Comparison of ENCODE assay signal across 7 cellular contexts in the genomic region with DNA sequence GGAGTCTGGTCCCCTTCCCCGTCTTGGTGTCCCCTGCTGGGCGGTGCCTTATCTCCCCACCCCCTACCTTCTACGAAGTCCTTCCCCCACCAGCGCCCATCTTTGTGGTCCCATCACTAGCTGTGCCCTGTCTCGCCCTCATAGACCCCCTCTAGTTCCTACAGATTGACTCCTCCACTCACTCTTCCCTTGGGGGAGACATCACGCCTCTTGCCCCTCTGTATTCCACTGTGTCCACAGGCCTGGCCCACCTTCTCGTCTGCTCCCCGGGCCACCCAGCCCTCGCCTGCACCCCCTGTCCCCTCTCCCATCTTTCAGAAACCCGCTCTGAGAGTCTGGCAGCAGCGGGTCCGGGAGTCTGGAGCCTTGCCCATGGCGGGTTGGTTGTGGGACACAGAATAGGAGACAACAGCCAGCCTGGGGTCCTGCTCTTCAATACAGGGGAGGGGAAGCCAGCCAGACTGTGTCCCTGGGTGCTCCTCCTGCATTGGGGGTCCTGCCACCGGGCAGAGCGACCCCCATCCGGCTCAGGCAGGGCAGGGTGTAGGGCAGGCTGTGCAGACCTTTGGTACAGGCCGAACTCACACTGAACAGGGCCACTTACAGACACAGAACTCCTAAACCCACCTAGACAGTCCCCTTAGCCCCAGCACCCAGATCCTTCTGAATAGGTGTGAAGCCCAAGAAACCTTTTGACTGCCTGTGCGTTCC. TPM values are rescaled to one million over a fixed set of nuclear protein-coding genes. Genes with fewer than 3 reads are reported as not detected.
DNase-seq lines count a peak whose midpoint lies in the region; ATAC-seq and TF ChIP-seq lines count a peak whose summit lies in the region.

No MANE protein-coding gene starts in this region.

- peaks cover 31% of the 10 kb centered on the region for H3K4me1 ChIP-seq in psoas muscle

- H3K36me3 ChIP-seq in psoas muscle (ENCODE audit: insufficient read depth in 1 of 2, low read depth in 1 of 2): peaks cover 0 to 29% of the 10 kb centered on the region in 2 donors

- no peaks in the 10 kb centered on the region for H3K27me3 ChIP-seq in psoas muscle (ENCODE audit: insufficient read depth in 3 of 3, low read length in 2 of 3)

- no peak for TF ChIP-seq CTCF in epithelial cell of proximal tubule (conservative IDR thresholded peaks at IDR 0.05; ENCODE audit: low read depth, low read length)
- no peak for TF ChIP-seq CTCF in psoas muscle (IDR thresholded peaks at IDR 0.05)

- DNase-seq in OCI-M1 (lab: John Stamatoyannopoulos, UW): peak; percentile 60
- no peak for DNase-seq in epithelial cell of proximal tubule (ENCODE audit: low read depth)
- DNase-seq in psoas muscle: no peak
- DNase-seq in activated effector memory CD4-positive, alpha-beta T cell treated with Interleukin-2 at 50 U/mL for 16 hours: no peak
- no peak for DNase-seq in medulla oblongata (ENCODE audit: extremely low spot score)
- DNase-seq in DMS114 treated with DMSO at 0.1 percent for 48 hours (lab: John Stamatoyannopoulos, UW; ENCODE audit: unreplicated experiment): no peak

- intact Hi-C loops in psoas muscle (cut with DNase I): loop anchor here in 1 of 2 donors (10.0 kb wide), 1 partner anchor 273 kb away; no protein-coding TSS in a partner anchor

- H3K9me3 ChIP-seq in psoas muscle: no peaks in the 10 kb centered on the region

- peak overlapping the region; percentile 85 for H3K4me3 ChIP-seq in epithelial cell of proximal tubule (ENCODE audit: low read depth, low read length)
- H3K4me3 ChIP-seq in psoas muscle: peak overlapping the region; percentile 98

- ATAC-seq in GM19467 (IDR thresholded peaks at IDR 0.05; ENCODE audit: unreplicated experiment): peak; percentile 2
- ATAC-seq in psoas muscle: no peak

- peak overlapping the region; percentile 100 for H3K27ac ChIP-seq in psoas muscle

- 31 to 47% (median 32%) methylated on average over 16 to 18 of the region's 18 CpGs for WGBS in psoas muscle, 3 donors

RNA-seq across cellular contexts. Expression of gene RNF187, which starts 1.1 kb away (rescaled TPM):
- 31.1 and 34.7 TPM in 2 replicates for total RNA-seq in epithelial cell of proximal tubule
- 100 to 1,000 TPM in 3 of 4 donors, 10 to 100 TPM in 1; 85.2 to 167 (median 122) TPM for total RNA-seq in psoas muscle
- polyA plus RNA-seq in psoas muscle: 10 to 100 TPM; 34.8 to 79.1 (median 76.0) TPM
